ENCODE assay signal across 22 cellular contexts in the genomic region with DNA sequence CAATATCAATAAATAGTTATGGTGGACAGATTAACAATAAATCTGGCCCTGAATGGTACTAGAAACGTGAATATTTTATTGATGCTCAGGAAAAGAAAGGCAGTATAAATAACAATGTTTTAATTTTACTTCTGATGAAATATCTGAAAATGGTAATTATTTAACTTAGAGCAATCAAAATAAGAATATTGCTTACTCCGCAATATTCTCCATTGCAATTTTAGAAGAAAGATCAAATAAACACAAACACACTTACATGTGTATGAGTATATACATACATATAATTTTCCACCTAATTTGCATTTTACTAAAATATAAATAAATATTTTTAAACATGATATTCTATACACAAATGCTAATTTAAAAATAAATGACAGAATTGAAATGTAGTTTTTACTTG.
"Had no signal": no experiment of that assay in that cellular context is flagged by ENCODE, and none has a peak within 500 bp of the region (broad histone marks: within the 10 kb centered on the region; RNA-seq: fewer than 3 reads in every experiment).

No MANE protein-coding gene starts in this region.

- H3K36me3 ChIP-seq: left ventricle myocardium inferior, neural progenitor cell, neutrophil, right atrium auricular region, tibial nerve, uterus had no signal

- H3K9me3 ChIP-seq: left ventricle myocardium inferior, neutrophil, right atrium auricular region, tibial nerve, uterus had no signal

- H3K4me1 ChIP-seq: left ventricle myocardium inferior, right atrium auricular region, tibial nerve, uterus had no signal

- H3K4me3 ChIP-seq: left ventricle myocardium inferior, lung, neural progenitor cell, right atrium auricular region, skin epidermis, tibial nerve, uterus had no signal

- H3K27me3 ChIP-seq: neural progenitor cell, neutrophil, right atrium auricular region, tibial nerve, uterus had no signal

- DNase-seq: hypothalamus; immature natural killer cell; left ventricle myocardium inferior; mesendoderm; naive B cell; natural killer cell; nephron progenitor cell; occipital lobe; stimulated activated CD4-positive, alpha-beta T cell treated with anti-CD3 and anti-CD28 coated beads, Interleukin-12 subunit alpha, Interleukin-12 subunit beta, amount 100 ng/mL, for 4 hours; stimulated activated CD4-positive, alpha-beta T cell treated with anti-CD3 and anti-CD28 coated beads, Interleukin-4, amount 100 ng/mL, for 24 hours; stimulated activated naive CD4-positive, alpha-beta T cell; stimulated activated naive CD8-positive, alpha-beta T cell treated with anti-CD3 and anti-CD28 coated beads, Interleukin-15, amount 100 ng/mL, for 72 hours; substantia nigra; uterus had no signal

- ATAC-seq: natural killer cell; sciatic nerve; stimulated activated effector memory CD8-positive, alpha-beta T cell treated with anti-CD3 and anti-CD28 coated beads, Interleukin-12 subunit alpha, Interleukin-12 subunit beta, amount 100 ng/mL, for 72 hours; stimulated activated naive CD8-positive, alpha-beta T cell treated with anti-CD3 and anti-CD28 coated beads, Interleukin-15, amount 100 ng/mL, for 72 hours had no signal

- H2AFZ ChIP-seq: neural progenitor cell had no signal

- H3K9ac ChIP-seq: neural progenitor cell had no signal

- H3K27ac ChIP-seq: left ventricle myocardium inferior, neural progenitor cell, neutrophil, right atrium auricular region, skin epidermis, tibial nerve, uterus had no signal

- H3K4me2 ChIP-seq: neural progenitor cell had no signal
